8 cellular contexts compared by ENCODE assay signal in the genomic region with DNA sequence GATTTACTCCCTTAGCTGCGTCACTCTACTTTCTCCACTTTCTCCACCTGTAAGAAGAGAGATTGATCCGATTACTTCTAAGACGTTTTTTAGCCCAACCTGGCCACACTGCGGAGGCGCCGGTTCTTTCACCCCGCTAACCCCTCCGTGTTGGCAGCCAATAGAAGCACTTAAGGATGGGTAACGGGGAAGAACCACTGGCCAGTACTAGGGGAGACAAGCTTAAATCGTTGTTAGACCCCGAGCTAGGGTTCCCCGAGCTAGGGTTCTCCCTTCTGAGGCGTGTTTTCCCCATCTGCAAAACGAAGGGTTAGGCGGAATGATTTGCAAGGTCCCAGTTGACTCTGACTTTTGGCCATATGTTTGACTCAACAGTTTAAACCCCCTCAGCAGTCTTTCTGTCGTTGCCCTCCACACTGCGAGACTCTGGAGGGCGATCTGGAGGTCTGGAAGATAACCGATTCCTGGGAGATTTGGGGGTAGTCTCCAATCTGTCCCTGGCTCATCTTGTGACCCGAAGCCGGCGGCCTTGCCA. TPM values are rescaled to one million over a fixed set of nuclear protein-coding genes. Genes with fewer than 3 reads are reported as not detected.
A peak's percentile ranks its signal among the peaks of the same experiment; 100 is the strongest.
DNase-seq lines count a peak whose midpoint lies in the region; ATAC-seq and TF ChIP-seq lines count a peak whose summit lies in the region.

No MANE protein-coding gene starts in this region.

- H3K9me3 ChIP-seq in OCI-LY3 (ENCODE audit: insufficient read depth, low read length), result no peaks in the 10 kb centered on the region
- no peaks in the 10 kb centered on the region for H3K9me3 ChIP-seq in mucosa of descending colon

- H3K4me1 ChIP-seq in OCI-LY3 (ENCODE audit: low read length) (peaks cover 12% of the 10 kb centered on the region), mucosa of descending colon (ENCODE audit: low read depth) (peaks cover 10% of the 10 kb centered on the region)

- H3K36me3 ChIP-seq in OCI-LY3 (replicated peaks; ENCODE audit: low read depth, low read length), result no peaks in the 10 kb centered on the region
- no peaks in the 10 kb centered on the region for H3K36me3 ChIP-seq in mucosa of descending colon (ENCODE audit: low read depth)

- peaks cover 14% of the 10 kb centered on the region for H3K79me2 ChIP-seq in OCI-LY3 (ENCODE audit: low read length)

- H3K27ac ChIP-seq in OCI-LY3 (ENCODE audit: low read length), result peak overlapping the region; percentile 29
- peak overlapping the region in 54 of 59 donors; percentile 5 to 94 (median 83) for H3K27ac ChIP-seq in dorsolateral prefrontal cortex

- intact Hi-C loops in dorsolateral prefrontal cortex (cut with DNase I) (loop anchor here in 1 of 2 donors (2.0 to 10.0 kb wide), 3 partner anchors 40 to 331 kb away; no protein-coding TSS in a partner anchor), mucosa of descending colon (cut with DNase I, micrococcal nuclease) (no loop called here)

- peak overlapping the region; percentile 51; the same call in 1 of the 2 replicates for H2AFZ ChIP-seq in OCI-LY3 (ENCODE audit: low read depth, low read length)

- peak; percentile 4 for ATAC-seq in mucosa of descending colon

- H3K4me3 ChIP-seq in HFF-Myc (replicated peaks; ENCODE audit: low read depth, low read length), result peak overlapping the region; percentile 90
- peak overlapping the region; percentile 82 for H3K4me3 ChIP-seq in OCI-LY3 (ENCODE audit: low read length)
- H3K4me3 ChIP-seq in dorsolateral prefrontal cortex, result peak overlapping the region; percentile 68 to 99 (median 89)
- peak overlapping the region; percentile 63 for H3K4me3 ChIP-seq in mucosa of descending colon

- peak; percentile 15 for DNase-seq in activated CD4-positive, CD25-positive, alpha-beta regulatory T cell treated with anti-CD3 and anti-CD28 coated beads, Interleukin-2, amount 50 U/mL, for 16 hours (ENCODE audit: low read depth, low spot score)
- DNase-seq in activated CD4-positive, CD25-positive, alpha-beta regulatory T cell treated with anti-CD3 and anti-CD28 coated beads, Interleukin-2, amount 50 U/mL, for 72 hours, result no peak
- DNase-seq in HFF-Myc (ENCODE audit: extremely low read depth, low read depth) (no peak), dorsolateral prefrontal cortex (peak in 1 of 10 donors; percentile 12), mucosa of descending colon (peak in 2 of 3 donors; percentile 31), OCI-M1 (lab: John Stamatoyannopoulos, UW) (no peak), NK-92 (lab: John Stamatoyannopoulos, UW; ENCODE audit: unreplicated experiment) (no peak)

- TF ChIP-seq CTCF in HFF-Myc (IDR thresholded peaks at IDR 0.05; ENCODE audit: low read depth, low read length, missing control alignments) (no peak), OCI-LY3 (IDR thresholded peaks at IDR 0.05; ENCODE audit: low read depth, low read length) (no peak), dorsolateral prefrontal cortex (IDR thresholded peaks at IDR 0.05 in 54 of 56, conservative IDR thresholded peaks at IDR 0.05 in 2 of 56; ENCODE audit: low read depth in 1 of 56, partially characterized antibody in 56 of 56) (no peak), mucosa of descending colon (IDR thresholded peaks at IDR 0.05) (no peak)

- H3K4me2 ChIP-seq in OCI-LY3 (ENCODE audit: low read length), result peak overlapping the region; percentile 86

- H3K27me3 ChIP-seq in OCI-LY3 (ENCODE audit: low read depth, low read length), result no peaks in the 10 kb centered on the region
- H3K27me3 ChIP-seq in dorsolateral prefrontal cortex, result no peaks in the 10 kb centered on the region

- H3K9ac ChIP-seq in OCI-LY3 (ENCODE audit: low read length), result peak overlapping the region; percentile 75

- H4K20me1 ChIP-seq in OCI-LY3 (ENCODE audit: insufficient read depth, low read length), result no peaks in the 10 kb centered on the region

RNA-seq across cellular contexts. Expression of gene UMAD1, which starts 0.6 kb away (rescaled TPM):
- total RNA-seq in dorsolateral prefrontal cortex (10 to 100 TPM; 12.6 to 25.1 (median 18.8) TPM), mucosa of descending colon (10 to 100 TPM; 18.5 to 22.1 (median 18.6) TPM)

Comparison
In these comparisons a context has a peak if more than half of its experiments do, and no peak if none do; other contexts are left out.
1. DNase-seq: peak in activated CD4-positive, CD25-positive, alpha-beta regulatory T cell treated with anti-CD3 and anti-CD28 coated beads, Interleukin-2, amount 50 U/mL, for 16 hours (single experiment) and mucosa of descending colon (2 of 3); none in activated CD4-positive, CD25-positive, alpha-beta regulatory T cell treated with anti-CD3 and anti-CD28 coated beads, Interleukin-2, amount 50 U/mL, for 72 hours (single experiment), HFF-Myc (single experiment), OCI-M1 (single experiment) and NK-92 (single experiment).
2. Peak in every context shown above with its lines, with median percentiles within 50 percentile points of each other: H3K4me3 ChIP-seq.